Comparison of ENCODE assay signal across 21 cellular contexts in genomic region chr6:40948598-40948997, GRCh38.
DNase-seq lines count a peak whose midpoint lies in the region; ATAC-seq and TF ChIP-seq lines count a peak whose summit lies in the region.
"Had no signal": no experiment of that assay in that cellular context is flagged by ENCODE, and none has a peak within 500 bp of the region (broad histone marks: within the 10 kb centered on the region; RNA-seq: fewer than 3 reads in every experiment).

No MANE protein-coding gene starts in this region.

- no peak overlapping the region for H3K4me3 Mint-ChIP-seq in activated T-helper 17 cell treated with anti-CD3 and anti-CD28 coated beads, Interleukin-2, amount 50 U/mL, for 72 hours
- H3K4me3 Mint-ChIP-seq: central memory CD8-positive, alpha-beta T cell; mesothelial cell of epicardium; natural killer cell treated with Interleukin-12 subunit alpha and Interleukin-12 subunit beta and Interleukin-15 and Interleukin-18, amount 100 ng/mL, for 72 hours; stimulated activated effector memory CD8-positive, alpha-beta T cell treated with anti-CD3 and anti-CD28 coated beads, Interleukin-12 subunit alpha, Interleukin-12 subunit beta, amount 100 ng/mL, for 72 hours had no signal

- H3K36me3 ChIP-seq in HUES6 (ENCODE audit: control insufficient read depth, insufficient read depth, low read length) = no peaks in the 10 kb centered on the region
- H3K36me3 ChIP-seq in iPS-20b (ENCODE audit: insufficient read depth, low read depth, low read length) = no peaks in the 10 kb centered on the region
- H3K36me3 ChIP-seq: sigmoid colon had no signal

- H3K27ac ChIP-seq in HUES6 (ENCODE audit: low read depth, low read length) (peak overlapping the region; percentile 49; the same call in 1 of the 2 replicates), iPS-20b (ENCODE audit: low read length) (peak overlapping the region; percentile 40)
- H3K27ac ChIP-seq: parathyroid adenoma, sigmoid colon had no signal

- H3K4me1 ChIP-seq in HUES6 (ENCODE audit: control insufficient read depth, insufficient read depth, low read length) (peaks cover 46% of the 10 kb centered on the region), iPS-20b (ENCODE audit: insufficient read depth, low read length) (peaks cover 37% of the 10 kb centered on the region)
- H3K4me1 ChIP-seq: parathyroid adenoma, sigmoid colon had no signal

- peak; percentile 16 for ATAC-seq in activated T-helper 17 cell treated with anti-CD3 and anti-CD28 coated beads, Interleukin-2, amount 50 U/mL, for 72 hours (replicated peaks)
- ATAC-seq in GM21717 (IDR thresholded peaks at IDR 0.05; ENCODE audit: unreplicated experiment) (no peak), GM18498 (IDR thresholded peaks at IDR 0.05; ENCODE audit: unreplicated experiment) (no peak)
- ATAC-seq: left cardiac atrium had no signal

- H3K4me3 ChIP-seq in AG10803 (ENCODE audit: low read length) (no peak overlapping the region), HUES6 (ENCODE audit: low read depth, low read length) (no peak overlapping the region), iPS-20b (ENCODE audit: low read length) (no peak overlapping the region)
- H3K4me3 ChIP-seq: sigmoid colon had no signal

- H3K4me1 Mint-ChIP-seq in activated T-helper 17 cell treated with anti-CD3 and anti-CD28 coated beads, Interleukin-2, amount 50 U/mL, for 72 hours = no peaks in the 10 kb centered on the region
- H3K4me1 Mint-ChIP-seq: central memory CD8-positive, alpha-beta T cell; stimulated activated effector memory CD8-positive, alpha-beta T cell treated with anti-CD3 and anti-CD28 coated beads, Interleukin-12 subunit alpha, Interleukin-12 subunit beta, amount 100 ng/mL, for 72 hours had no signal

- H3K9me3 Mint-ChIP-seq in activated T-helper 17 cell treated with anti-CD3 and anti-CD28 coated beads, Interleukin-2, amount 50 U/mL, for 72 hours = no peaks in the 10 kb centered on the region
- H3K9me3 Mint-ChIP-seq: central memory CD8-positive, alpha-beta T cell; mesothelial cell of epicardium; natural killer cell treated with Interleukin-12 subunit alpha and Interleukin-12 subunit beta and Interleukin-15 and Interleukin-18, amount 100 ng/mL, for 72 hours; stimulated activated effector memory CD8-positive, alpha-beta T cell treated with anti-CD3 and anti-CD28 coated beads, Interleukin-12 subunit alpha, Interleukin-12 subunit beta, amount 100 ng/mL, for 72 hours had no signal

- H3K27ac Mint-ChIP-seq in activated T-helper 17 cell treated with anti-CD3 and anti-CD28 coated beads, Interleukin-2, amount 50 U/mL, for 72 hours = no peak overlapping the region
- H3K27ac Mint-ChIP-seq: mesothelial cell of epicardium; natural killer cell treated with Interleukin-12 subunit alpha and Interleukin-12 subunit beta and Interleukin-15 and Interleukin-18, amount 100 ng/mL, for 72 hours; stimulated activated effector memory CD8-positive, alpha-beta T cell treated with anti-CD3 and anti-CD28 coated beads, Interleukin-12 subunit alpha, Interleukin-12 subunit beta, amount 100 ng/mL, for 72 hours had no signal

- H3K27me3 Mint-ChIP-seq in activated T-helper 17 cell treated with anti-CD3 and anti-CD28 coated beads, Interleukin-2, amount 50 U/mL, for 72 hours = peaks cover 17% of the 10 kb centered on the region

- H3K9me3 ChIP-seq in HUES6 (ENCODE audit: control insufficient read depth, insufficient read depth, low read depth, low read length) (no peaks in the 10 kb centered on the region), iPS-20b (ENCODE audit: insufficient read depth, low read depth, low read length) (no peaks in the 10 kb centered on the region)
- H3K9me3 ChIP-seq: sigmoid colon had no signal

- H3K9ac ChIP-seq in HUES6 (ENCODE audit: low read length) (no peak overlapping the region), iPS-20b (ENCODE audit: low read depth, low read length) (no peak overlapping the region; the same call in 1 of the 2 replicates)
- H3K9ac ChIP-seq: parathyroid adenoma had no signal

- no peak for TF ChIP-seq CTCF in AG10803 (conservative IDR thresholded peaks at IDR 0.05; ENCODE audit: low read length)

- peak; percentile 42 for DNase-seq in AG10803 (ENCODE audit: low read depth)
- DNase-seq in NOMO-1 treated with DMSO at 0.1 percent for 48 hours (lab: John Stamatoyannopoulos, UW; ENCODE audit: unreplicated experiment) = no peak
- DNase-seq in activated gamma-delta T cell (lab: John Stamatoyannopoulos, UW) = no peak
- DNase-seq: activated CD8-positive, alpha-beta memory T cell treated with anti-CD3 and anti-CD28 coated beads, Interleukin-2, amount 50 U/mL, for 48 hours; activated gamma-delta T cell treated with Interleukin-2 at 50 U/mL for 16 hours; amygdala; left cardiac atrium; NCI-H2107; NCI-H524; Right ventricle myocardium superior; sigmoid colon had no signal

- no peaks in the 10 kb centered on the region for H3K36me3 Mint-ChIP-seq in activated T-helper 17 cell treated with anti-CD3 and anti-CD28 coated beads, Interleukin-2, amount 50 U/mL, for 72 hours (ENCODE audit: low read depth)
- H3K36me3 Mint-ChIP-seq: mesothelial cell of epicardium; natural killer cell treated with Interleukin-12 subunit alpha and Interleukin-12 subunit beta and Interleukin-15 and Interleukin-18, amount 100 ng/mL, for 72 hours; stimulated activated effector memory CD8-positive, alpha-beta T cell treated with anti-CD3 and anti-CD28 coated beads, Interleukin-12 subunit alpha, Interleukin-12 subunit beta, amount 100 ng/mL, for 72 hours had no signal

- no peaks in the 10 kb centered on the region for H3K27me3 ChIP-seq in HUES6 (ENCODE audit: control insufficient read depth, insufficient read depth, low read length)
- H3K27me3 ChIP-seq in iPS-20b (ENCODE audit: insufficient read depth, low read length) = no peaks in the 10 kb centered on the region
- H3K27me3 ChIP-seq: sigmoid colon had no signal
